In genomic region chr11:3652514-3652913, GRCh38 we compare ENCODE assay signal across 5 cellular contexts. TPM values are rescaled to one million over a fixed set of nuclear protein-coding genes. Genes with fewer than 3 reads are reported as not detected.
"Had no signal": no experiment of that assay in that cellular context is flagged by ENCODE, and none has a peak within 500 bp of the region (broad histone marks: within the 10 kb centered on the region; RNA-seq: fewer than 3 reads in every experiment).

No MANE protein-coding gene starts in this region.

RNA-seq across cellular contexts. Expression of gene ART1, which starts 7.6 kb away (rescaled TPM):
- total RNA-seq: HepG2, HT-29, HT1080, IMR-90 had no signal
- polyA plus RNA-seq: HepG2, IgD-negative memory B cell, IMR-90 had no signal

RNA-seq across cellular contexts. Expression of gene ART5, which starts 10.7 kb away (rescaled TPM):
- total RNA-seq: HT-29, HT1080, IMR-90 had no signal
- polyA plus RNA-seq: IgD-negative memory B cell, IMR-90 had no signal
